In genomic region chr20:5073154-5074049, GRCh38 we compare ENCODE assay signal across 8 cellular contexts. TPM values are rescaled to one million over a fixed set of nuclear protein-coding genes. Genes with fewer than 3 reads are reported as not detected.
A peak's percentile ranks its signal among the peaks of the same experiment; 100 is the strongest.
DNase-seq lines count a peak whose midpoint lies in the region; ATAC-seq and TF ChIP-seq lines count a peak whose summit lies in the region.

No MANE protein-coding gene starts in this region.

- no TSS peak for BruUV-seq in IMR-90 (replicated peaks; lab: Mats Ljungman, UMichigan)

- H3K9ac ChIP-seq in IMR-90 (ENCODE audit: low read depth, low read length), result no peak overlapping the region

- H3K4me1 Mint-ChIP-seq in activated CD8-positive, alpha-beta T cell treated with anti-CD3 and anti-CD28 coated beads, Interleukin-2, amount 10 ng/mL, durations not matched to agents 7 days and 5 days (ENCODE audit: low read depth), result peaks cover 37% of the 10 kb centered on the region

- H3K56ac ChIP-seq in IMR-90 (ENCODE audit: extremely low read depth, insufficient read depth, low read length), result no peak overlapping the region

- H4K8ac ChIP-seq in IMR-90 (ENCODE audit: low read depth in 2 of 2, low read length in 2 of 2), result peak overlapping the region in 1 of 2 experiments; percentile 37; a peak in 1 of 4 replicates

- H3K23ac ChIP-seq in IMR-90 (ENCODE audit: low read depth, low read length), result no peak overlapping the region

- peak overlapping the region; percentile 70 for H2AK9ac ChIP-seq in IMR-90 (replicated peaks; ENCODE audit: low read depth, low read length, poor library complexity)

- H2AK5ac ChIP-seq in IMR-90 (ENCODE audit: low read depth, low read length), result no peak overlapping the region

- peak overlapping the region; percentile 72 for H2AFZ ChIP-seq in IMR-90 (replicated peaks; ENCODE audit: low read length, poor library complexity)

- intact Hi-C loops in IMR-90 (cut with micrococcal nuclease) (no loop called here), left cardiac atrium (cut with DNase I) (no loop called here), sciatic nerve (cut with DNase I) (no loop called here)

- no peaks in the 10 kb centered on the region for H3K36me3 Mint-ChIP-seq in activated CD8-positive, alpha-beta T cell treated with anti-CD3 and anti-CD28 coated beads, Interleukin-2, amount 10 ng/mL, durations not matched to agents 7 days and 5 days (ENCODE audit: low read depth)

- no peaks in the 10 kb centered on the region for H3K9me3 Mint-ChIP-seq in activated CD8-positive, alpha-beta T cell treated with anti-CD3 and anti-CD28 coated beads, Interleukin-2, amount 10 ng/mL, durations not matched to agents 7 days and 5 days (ENCODE audit: insufficient read depth)

- H3K18ac ChIP-seq in IMR-90 (ENCODE audit: low read depth, low read length), result no peak overlapping the region

- ATAC-seq in IMR-90 (ENCODE audit: low read depth) (peak; percentile 79), left cardiac atrium (peak; percentile 99), sciatic nerve (peak; percentile 94), GM19035 (IDR thresholded peaks at IDR 0.05; ENCODE audit: unreplicated experiment) (no peak), GM19023 (IDR thresholded peaks at IDR 0.05; ENCODE audit: unreplicated experiment) (no peak)
- no peak for ATAC-seq in activated CD8-positive, alpha-beta T cell treated with anti-CD3 and anti-CD28 coated beads, Interleukin-2, amount 10 ng/mL, durations not matched to agents 7 days and 5 days

- no peaks in the 10 kb centered on the region; the same call in 1 of the 2 replicates for H3K9me3 ChIP-seq in BE2C
- H3K9me3 ChIP-seq in IMR-90 (ENCODE audit: control insufficient read depth, insufficient read depth, low read length), result no peaks in the 10 kb centered on the region

- H3K14ac ChIP-seq in IMR-90 (replicated peaks; ENCODE audit: low read depth, low read length), result peak overlapping the region; percentile 75

- TF ChIP-seq CTCF in BE2C (IDR thresholded peaks at IDR 0.05; ENCODE audit: low read depth, low read length) (no peak), IMR-90 (conservative IDR thresholded peaks at IDR 0.05; ENCODE audit: low read depth, low read length) (no peak)

- POLR2A ChIA-PET in IMR-90 (lab: Charles Lee; ENCODE audit: unreplicated experiment), result no interaction called here
- POLR2A ChIA-PET in activated CD8-positive, alpha-beta T cell treated with anti-CD3 and anti-CD28 coated beads, Interleukin-2, amount 10 ng/mL, durations not matched to agents 7 days and 5 days (lab: Charles Lee), result no interaction called here

- no peaks in the 10 kb centered on the region for H3K79me1 ChIP-seq in IMR-90 (ENCODE audit: low read depth in 1 of 2, low read length in 2 of 2)

- H3K4ac ChIP-seq in IMR-90 (ENCODE audit: low read depth, low read length), result peak overlapping the region; percentile 81

- CTCF ChIA-PET in IMR-90 (lab: Yijun Ruan, JAX), result interaction anchor here (1.2 kb wide), 1 partner anchor 16 kb away, joined by 4 read pairs; no protein-coding TSS in a partner anchor
- CTCF ChIA-PET in activated CD8-positive, alpha-beta T cell treated with anti-CD3 and anti-CD28 coated beads, Interleukin-2, amount 10 ng/mL, durations not matched to agents 7 days and 5 days (lab: Charles Lee), result interaction anchor here (0.8 to 3.7 kb wide), 6 partner anchors 9 to 333 kb away, joined by 3 to 15 read pairs (median 3); no protein-coding TSS in a partner anchor

- no peak overlapping the region for H2BK5ac ChIP-seq in IMR-90 (ENCODE audit: low read depth, low read length, poor library complexity, severe bottlenecking)

- dilution Hi-C loops in IMR-90 (cut with HindIII; ENCODE audit: low sequenced_read_pairs, unreplicated experiment), result no loop called here

- H2BK15ac ChIP-seq in IMR-90 (ENCODE audit: low read depth, low read length), result no peak overlapping the region

- peak overlapping the region; percentile 55 for H2BK120ac ChIP-seq in IMR-90 (ENCODE audit: low read depth, low read length)

- in situ Hi-C loops in IMR-90 (cut with MboI; ENCODE audit: low sequenced_read_pairs), result no loop called here

- H3K27ac Mint-ChIP-seq in activated CD8-positive, alpha-beta T cell treated with anti-CD3 and anti-CD28 coated beads, Interleukin-2, amount 10 ng/mL, durations not matched to agents 7 days and 5 days, result peak overlapping the region; percentile 23

- H3K27ac ChIP-seq in IMR-90 (ENCODE audit: insufficient read depth, low read length), result no peak overlapping the region

- no peak overlapping the region for H3K4me3 ChIP-seq in BE2C (ENCODE audit: low read depth, low read length)
- H3K4me3 ChIP-seq in IMR-90 (ENCODE audit: insufficient read depth, low read depth, low read length), result no peak overlapping the region

- no peaks in the 10 kb centered on the region for H3K36me3 ChIP-seq in BE2C
- H3K36me3 ChIP-seq in IMR-90 (ENCODE audit: control insufficient read depth, insufficient read depth, low read length), result no peaks in the 10 kb centered on the region

- peak overlapping the region; percentile 41 for H2BK20ac ChIP-seq in IMR-90 (ENCODE audit: low read depth, low read length)

- 20% methylated on average over 1 of the region's 7 CpGs; no CpG with 5 or more reads in 1 of the 2 experiments for WGBS in IMR-90 (ENCODE audit: extremely low coverage in 2 of 2, insufficient read length in 1 of 2), 2 experiments

- H4K5ac ChIP-seq in IMR-90 (ENCODE audit: low read depth, low read length), result no peak overlapping the region; the same call in 1 of the 2 replicates

- no peak overlapping the region for H3K4me3 Mint-ChIP-seq in activated CD8-positive, alpha-beta T cell treated with anti-CD3 and anti-CD28 coated beads, Interleukin-2, amount 10 ng/mL, durations not matched to agents 7 days and 5 days

- DNase-seq in BE2C, result peak; percentile 56
- DNase-seq in IMR-90, result peak; percentile 22
- peak; percentile 28 for DNase-seq in activated CD8-positive, alpha-beta T cell treated with anti-CD3 and anti-CD28 coated beads, Interleukin-2, amount 10 ng/mL, durations not matched to agents 7 days and 5 days
- DNase-seq in left cardiac atrium, result peak; percentile 94
- peak; percentile 87 for DNase-seq in sciatic nerve (ENCODE audit: low spot score)
- DNase-seq in NCI-H1417 treated with DMSO at 0.1 percent for 48 hours (lab: John Stamatoyannopoulos, UW), result no peak

- no peak overlapping the region for H4K91ac ChIP-seq in IMR-90 (ENCODE audit: insufficient read depth, low read depth, low read length)

- no peaks in the 10 kb centered on the region for H3K9me1 ChIP-seq in IMR-90 (ENCODE audit: insufficient read depth, low read length)

- H3K27me3 ChIP-seq in BE2C, result no peaks in the 10 kb centered on the region
- H3K27me3 ChIP-seq in IMR-90 (ENCODE audit: control insufficient read depth, insufficient read depth, low read length), result no peaks in the 10 kb centered on the region

- no peak overlapping the region for H3K4me2 ChIP-seq in IMR-90 (ENCODE audit: low read depth, low read length)

- H3K4me1 ChIP-seq in BE2C (no peaks in the 10 kb centered on the region), IMR-90 (ENCODE audit: control insufficient read depth, insufficient read depth, low read length) (peaks cover 11% of the 10 kb centered on the region)

- no peak for TF ChIP-seq POLR2A in IMR-90 (IDR thresholded peaks at IDR 0.05; ENCODE audit: low read depth, low read length)

- no peak for TF ChIP-seq RAD21 in IMR-90 (IDR thresholded peaks at IDR 0.05; ENCODE audit: low read length)

- H4K20me1 ChIP-seq in IMR-90 (ENCODE audit: insufficient read depth, low read length), result no peaks in the 10 kb centered on the region

- H3K27me3 Mint-ChIP-seq in activated CD8-positive, alpha-beta T cell treated with anti-CD3 and anti-CD28 coated beads, Interleukin-2, amount 10 ng/mL, durations not matched to agents 7 days and 5 days (ENCODE audit: low read depth), result no peaks in the 10 kb centered on the region

TF ChIP-seq in IMR-90, 13 proteins besides CTCF, POLR2A, EP300 and RAD21 (continues in another document):
- TF ChIP-seq SMC3 (IDR thresholded peaks at IDR 0.05; ENCODE audit: low read depth, low read length) (no peak), FOS (IDR thresholded peaks at IDR 0.05; ENCODE audit: low read depth, low read length) (no peak), MAZ (IDR thresholded peaks at IDR 0.05; ENCODE audit: borderline replicate concordance, low read depth, low read length) (no peak), USF2 (IDR thresholded peaks at IDR 0.05; ENCODE audit: low read depth, low read length) (no peak), RCOR1 (IDR thresholded peaks at IDR 0.05; ENCODE audit: insufficient replicate concordance, low read length) (no peak)

RNA-seq across cellular contexts. Expression of gene TMEM230, which starts 39.5 kb away (rescaled TPM):
- polyA plus RNA-seq in BE2C (2012; ENCODE audit: insufficient read depth, insufficient read length, low read depth), result 112 TPM
- total RNA-seq in IMR-90 (2012; rRNA removed) (69.2 and 84.4 TPM in 2 replicates), left cardiac atrium (10 to 100 TPM; 93.4 to 97.1 TPM), sciatic nerve (85.5 TPM)
- polyA plus RNA-seq in IMR-90 (2012; rRNA removed), result 97.7 and 102 TPM in 2 replicates
- polyA plus RNA-seq in IMR-90 (2012; cell fraction: cytosol; rRNA removed), result 54.2 and 64.1 TPM in 2 replicates
- 12.4 and 30.1 TPM in 2 replicates for polyA plus RNA-seq in IMR-90 (2012; cell fraction: nucleus; rRNA removed; ENCODE audit: low replicate concordance)
- 10 to 100 TPM; 76.7 to 77.9 TPM for total RNA-seq in activated CD8-positive, alpha-beta T cell treated with anti-CD3 and anti-CD28 coated beads, Interleukin-2, amount 10 ng/mL, durations not matched to agents 7 days and 5 days

RNA-seq across cellular contexts. Expression of gene PCNA, which starts 46.4 kb away (rescaled TPM):
- 74.6 TPM for polyA plus RNA-seq in BE2C (2012; ENCODE audit: insufficient read depth, insufficient read length, low read depth)
- 155 and 222 TPM in 2 replicates for total RNA-seq in IMR-90 (2012; rRNA removed)
- 185 and 213 TPM in 2 replicates for polyA plus RNA-seq in IMR-90 (2012; rRNA removed)
- polyA plus RNA-seq in IMR-90 (2012; cell fraction: cytosol; rRNA removed), result 92.7 and 174 TPM in 2 replicates
- polyA plus RNA-seq in IMR-90 (2012; cell fraction: nucleus; rRNA removed; ENCODE audit: low replicate concordance), result 81.5 and 150 TPM in 2 replicates
- total RNA-seq in activated CD8-positive, alpha-beta T cell treated with anti-CD3 and anti-CD28 coated beads, Interleukin-2, amount 10 ng/mL, durations not matched to agents 7 days and 5 days, result 100 to 1,000 TPM; 607 to 613 TPM
- total RNA-seq in left cardiac atrium, result 10 to 100 TPM; 23.9 to 38.1 TPM
- 22.3 TPM for total RNA-seq in sciatic nerve

RNA-seq across cellular contexts. Expression of gene CDS2, which starts 53.4 kb away (rescaled TPM):
- polyA plus RNA-seq in BE2C (2012; ENCODE audit: insufficient read depth, insufficient read length, low read depth), result 15.7 TPM
- total RNA-seq in IMR-90 (2012; rRNA removed) (47.1 and 57.5 TPM in 2 replicates), left cardiac atrium (10 to 100 TPM; 57.7 to 77.7 TPM), sciatic nerve (62.7 TPM)
- 14.2 and 17.0 TPM in 2 replicates for polyA plus RNA-seq in IMR-90 (2012; rRNA removed)
- polyA plus RNA-seq in IMR-90 (2012; cell fraction: cytosol; rRNA removed), result 5.6 and 7.2 TPM in 2 replicates
- polyA plus RNA-seq in IMR-90 (2012; cell fraction: nucleus; rRNA removed; ENCODE audit: low replicate concordance), result 3.1 and 12.8 TPM in 2 replicates
- total RNA-seq in activated CD8-positive, alpha-beta T cell treated with anti-CD3 and anti-CD28 coated beads, Interleukin-2, amount 10 ng/mL, durations not matched to agents 7 days and 5 days, result 10 to 100 TPM; 56.2 to 58.3 TPM

Comparison
In these comparisons a context has a peak if more than half of its experiments do, and no peak if none do; other contexts are left out.
1. ATAC-seq: peak in IMR-90 (single experiment), left cardiac atrium (2 of 2) and sciatic nerve (single experiment); none in activated CD8-positive, alpha-beta T cell treated with anti-CD3 and anti-CD28 coated beads, Interleukin-2, amount 10 ng/mL, durations not matched to agents 7 days and 5 days (single experiment), GM19035 (single experiment) and GM19023 (single experiment).